Comparison of ENCODE assay signal across 29 cellular contexts in genomic region chr4:48068182-48068581, GRCh38. TPM values are rescaled to one million over a fixed set of nuclear protein-coding genes. Genes with fewer than 3 reads are reported as not detected.
"Had no signal": no experiment of that assay in that cellular context is flagged by ENCODE, and none has a peak within 500 bp of the region (broad histone marks: within the 10 kb centered on the region; RNA-seq: fewer than 3 reads in every experiment).

No MANE protein-coding gene starts in this region.

- H3K27ac Mint-ChIP-seq: mesothelial cell of epicardium; naive B cell; nephron progenitor cell; stimulated activated naive CD8-positive, alpha-beta T cell treated with anti-CD3 and anti-CD28 coated beads, Interleukin-15, amount 100 ng/mL, for 72 hours had no signal

- ATAC-seq: gastrocnemius medialis; mucosa of descending colon; sciatic nerve; stimulated activated naive CD8-positive, alpha-beta T cell treated with anti-CD3 and anti-CD28 coated beads, Interleukin-15, amount 100 ng/mL, for 72 hours; upper lobe of right lung had no signal

- H3K27me3 ChIP-seq: gastrocnemius medialis, right atrium auricular region, suprapubic skin, transverse colon, upper lobe of right lung, uterus had no signal

- H3K27me3 Mint-ChIP-seq: stimulated activated naive CD8-positive, alpha-beta T cell treated with anti-CD3 and anti-CD28 coated beads, Interleukin-15, amount 100 ng/mL, for 72 hours had no signal

- H3K36me3 ChIP-seq: gastrocnemius medialis, prostate gland, right atrium auricular region, suprapubic skin, transverse colon, upper lobe of right lung, uterus had no signal

- DNase-seq: dermis blood vessel endothelial cell; effector memory CD4-positive, alpha-beta T cell; foreskin fibroblast; gastrocnemius medialis; head of caudate nucleus; kidney; mucosa of descending colon; naive B cell; nephron progenitor cell; nucleus accumbens; stimulated activated CD4-positive, alpha-beta T cell treated with anti-CD3 and anti-CD28 coated beads, Interleukin-12 subunit alpha, Interleukin-12 subunit beta, amount 100 ng/mL, for 4 hours; stimulated activated CD4-positive, alpha-beta T cell treated with anti-CD3 and anti-CD28 coated beads, Interleukin-1b, Interleukin-23, amount 100 ng/mL, for 48 hours; stimulated activated CD4-positive, alpha-beta T cell treated with anti-CD3 and anti-CD28 coated beads, Interleukin-4, amount 100 ng/mL, for 1 hour; stimulated activated CD8-positive, alpha-beta memory T cell treated with anti-CD3 and anti-CD28 coated beads, Interleukin-4, amount 100 ng/mL, for 48 hours; stimulated activated naive CD4-positive, alpha-beta T cell; stimulated activated naive CD8-positive, alpha-beta T cell treated with anti-CD3 and anti-CD28 coated beads, Interleukin-15, amount 100 ng/mL, for 72 hours; transverse colon; upper lobe of right lung; uterus had no signal

- H3K4me3 Mint-ChIP-seq: mesothelial cell of epicardium; naive B cell; nephron progenitor cell; stimulated activated naive CD8-positive, alpha-beta T cell treated with anti-CD3 and anti-CD28 coated beads, Interleukin-15, amount 100 ng/mL, for 72 hours had no signal

- H3K27ac ChIP-seq: coronary artery, gastrocnemius medialis, prostate gland, right atrium auricular region, suprapubic skin, transverse colon, upper lobe of right lung, uterus had no signal

- H3K36me3 Mint-ChIP-seq: mesothelial cell of epicardium had no signal

- H3K4me2 ChIP-seq: smooth muscle cell had no signal

- H3K4me1 Mint-ChIP-seq: nephron progenitor cell had no signal

- H3K9me3 ChIP-seq: gastrocnemius medialis, mucosa of descending colon, prostate gland, right atrium auricular region, suprapubic skin, transverse colon, upper lobe of right lung, uterus had no signal

- H3K4me3 ChIP-seq: coronary artery, gastrocnemius medialis, mucosa of descending colon, prostate gland, right atrium auricular region, smooth muscle cell, suprapubic skin, transverse colon, upper lobe of right lung, uterus had no signal

- H3K9me3 Mint-ChIP-seq: mesothelial cell of epicardium, naive B cell, nephron progenitor cell had no signal

- H3K4me1 ChIP-seq: gastrocnemius medialis, prostate gland, right atrium auricular region, suprapubic skin, transverse colon, upper lobe of right lung, uterus had no signal

RNA-seq across cellular contexts. Expression of gene CNGA1, which starts 51.7 kb away (rescaled TPM):
- total RNA-seq: dermis blood vessel endothelial cell, glomerular endothelial cell, lung microvascular endothelial cell, osteocyte, upper lobe of right lung had no signal
